ENCODE assay signal across 30 cellular contexts in genomic region chr5:88643315-88643714, GRCh38.
"Had no signal": no experiment of that assay in that cellular context is flagged by ENCODE, and none has a peak within 500 bp of the region (broad histone marks: within the 10 kb centered on the region; RNA-seq: fewer than 3 reads in every experiment).

No MANE protein-coding gene starts in this region.

- H3K27me3 Mint-ChIP-seq: effector memory CD8-positive, alpha-beta T cell had no signal

- H3K27ac ChIP-seq: brain microvascular endothelial cell, esophagus muscularis mucosa, foreskin keratinocyte, gastrocnemius medialis, heart left ventricle had no signal

- H3K4me3 Mint-ChIP-seq: activated CD4-positive, alpha-beta memory T cell treated with anti-CD3 and anti-CD28 coated beads, Interleukin-2, amount 10 ng/mL, durations not matched to agents 7 days and 5 days; activated CD4-positive, alpha-beta T cell treated with anti-CD3 and anti-CD28 coated beads for 36 hours; activated CD4-positive, alpha-beta T cell treated with anti-CD3 and anti-CD28 coated beads, Interleukin-2, amount 10 ng/mL, durations not matched to agents 24 days and 14 days; activated naive CD4-positive, alpha-beta T cell treated with anti-CD3 and anti-CD28 coated beads, Interleukin-2, amount 10 ng/mL, durations not matched to agents 7 days and 5 days; activated T-cell treated with anti-CD3 and anti-CD28 coated beads, Interleukin-2, amount 50 U/mL, for 24 hours; activated T-cell treated with anti-CD3 and anti-CD28 coated beads, Interleukin-2, amount 50 U/mL, for 72 hours; effector memory CD8-positive, alpha-beta T cell had no signal

- H3K27ac Mint-ChIP-seq: activated CD4-positive, alpha-beta memory T cell treated with anti-CD3 and anti-CD28 coated beads, Interleukin-2, amount 10 ng/mL, durations not matched to agents 7 days and 5 days; activated CD4-positive, alpha-beta T cell treated with anti-CD3 and anti-CD28 coated beads for 36 hours; activated CD4-positive, alpha-beta T cell treated with anti-CD3 and anti-CD28 coated beads, Interleukin-2, amount 10 ng/mL, durations not matched to agents 24 days and 14 days; activated naive CD4-positive, alpha-beta T cell treated with anti-CD3 and anti-CD28 coated beads, Interleukin-2, amount 10 ng/mL, durations not matched to agents 7 days and 5 days; activated naive CD4-positive, alpha-beta T cell treated with anti-CD3 and anti-CD28 coated beads, Interleukin-2, amount 50 U/mL, for 72 hours; activated T-cell treated with anti-CD3 and anti-CD28 coated beads, Interleukin-2, amount 50 U/mL, for 24 hours; activated T-cell treated with anti-CD3 and anti-CD28 coated beads, Interleukin-2, amount 50 U/mL, for 72 hours; effector memory CD8-positive, alpha-beta T cell had no signal

- DNase-seq: activated CD4-positive, alpha-beta memory T cell treated with anti-CD3 and anti-CD28 coated beads, Interleukin-2, amount 10 ng/mL, durations not matched to agents 7 days and 5 days; activated CD4-positive, alpha-beta T cell treated with anti-CD3 and anti-CD28 coated beads for 36 hours; activated CD4-positive, alpha-beta T cell treated with anti-CD3 and anti-CD28 coated beads, Interleukin-2, amount 10 ng/mL, durations not matched to agents 24 days and 14 days; activated CD4-positive, alpha-beta T cell treated with anti-CD3 and anti-CD28 coated beads, Interleukin-2, amount 50 U/mL, for 4 hours; activated CD4-positive, CD25-positive, alpha-beta regulatory T cell; activated CD4-positive, CD25-positive, alpha-beta regulatory T cell treated with anti-CD3 and anti-CD28 coated beads, Interleukin-2, amount 50 U/mL, for 72 hours; activated CD8-positive, alpha-beta memory T cell treated with anti-CD3 and anti-CD28 coated beads, Interleukin-2, amount 50 U/mL, for 48 hours; activated gamma-delta T cell; activated naive CD4-positive, alpha-beta T cell; activated naive CD4-positive, alpha-beta T cell treated with anti-CD3 and anti-CD28 coated beads, Interleukin-2, amount 10 ng/mL, durations not matched to agents 7 days and 5 days; activated T-cell treated with anti-CD3 and anti-CD28 coated beads for 4 hours; activated T-cell treated with anti-CD3 and anti-CD28 coated beads, Interleukin-2, amount 50 U/mL, for 24 hours; activated T-cell treated with anti-CD3 and anti-CD28 coated beads, Interleukin-2, amount 50 U/mL, for 72 hours; amniotic stem cell; anterior cingulate cortex; brain microvascular endothelial cell; caudate nucleus; cortex of kidney; dermis blood vessel endothelial cell; effector CD4-positive, alpha-beta T cell; effector memory CD8-positive, alpha-beta T cell; erythroblast; foreskin keratinocyte; gastrocnemius medialis; glutamatergic neuron; heart left ventricle; T-helper 2 cell had no signal

- ATAC-seq: activated CD4-positive, alpha-beta T cell treated with anti-CD3 and anti-CD28 coated beads for 36 hours; activated naive CD4-positive, alpha-beta T cell treated with anti-CD3 and anti-CD28 coated beads, Interleukin-2, amount 50 U/mL, for 72 hours; activated T-cell treated with anti-CD3 and anti-CD28 coated beads, Interleukin-2, amount 50 U/mL, for 72 hours; effector memory CD8-positive, alpha-beta T cell; foreskin keratinocyte; gastrocnemius medialis; heart left ventricle had no signal

- H3K4me1 ChIP-seq: esophagus muscularis mucosa, foreskin keratinocyte, gastrocnemius medialis, heart left ventricle had no signal

- H3K4me3 ChIP-seq: esophagus muscularis mucosa, gastrocnemius medialis, heart left ventricle had no signal

- H3K36me3 ChIP-seq: brain microvascular endothelial cell, esophagus muscularis mucosa, gastrocnemius medialis, heart left ventricle had no signal

- H3K36me3 Mint-ChIP-seq: activated naive CD4-positive, alpha-beta T cell treated with anti-CD3 and anti-CD28 coated beads, Interleukin-2, amount 10 ng/mL, durations not matched to agents 7 days and 5 days; activated naive CD4-positive, alpha-beta T cell treated with anti-CD3 and anti-CD28 coated beads, Interleukin-2, amount 50 U/mL, for 72 hours had no signal

- H3K4me1 Mint-ChIP-seq: activated CD4-positive, alpha-beta memory T cell treated with anti-CD3 and anti-CD28 coated beads, Interleukin-2, amount 10 ng/mL, durations not matched to agents 7 days and 5 days; activated CD4-positive, alpha-beta T cell treated with anti-CD3 and anti-CD28 coated beads for 36 hours; activated CD4-positive, alpha-beta T cell treated with anti-CD3 and anti-CD28 coated beads, Interleukin-2, amount 10 ng/mL, durations not matched to agents 24 days and 14 days; activated naive CD4-positive, alpha-beta T cell treated with anti-CD3 and anti-CD28 coated beads, Interleukin-2, amount 10 ng/mL, durations not matched to agents 7 days and 5 days had no signal

- H3K9me3 Mint-ChIP-seq: activated CD4-positive, alpha-beta memory T cell treated with anti-CD3 and anti-CD28 coated beads, Interleukin-2, amount 10 ng/mL, durations not matched to agents 7 days and 5 days; activated CD4-positive, alpha-beta T cell treated with anti-CD3 and anti-CD28 coated beads, Interleukin-2, amount 10 ng/mL, durations not matched to agents 24 days and 14 days; activated naive CD4-positive, alpha-beta T cell treated with anti-CD3 and anti-CD28 coated beads, Interleukin-2, amount 10 ng/mL, durations not matched to agents 7 days and 5 days; activated naive CD4-positive, alpha-beta T cell treated with anti-CD3 and anti-CD28 coated beads, Interleukin-2, amount 50 U/mL, for 72 hours; activated T-cell treated with anti-CD3 and anti-CD28 coated beads, Interleukin-2, amount 50 U/mL, for 24 hours; activated T-cell treated with anti-CD3 and anti-CD28 coated beads, Interleukin-2, amount 50 U/mL, for 72 hours; effector memory CD8-positive, alpha-beta T cell had no signal

- FAIRE-seq: astrocyte had no signal

- H3K9me3 ChIP-seq: esophagus muscularis mucosa, gastrocnemius medialis had no signal

- H3K27me3 ChIP-seq: brain microvascular endothelial cell, gastrocnemius medialis had no signal
